23 cellular contexts compared by ENCODE assay signal in the genomic region with DNA sequence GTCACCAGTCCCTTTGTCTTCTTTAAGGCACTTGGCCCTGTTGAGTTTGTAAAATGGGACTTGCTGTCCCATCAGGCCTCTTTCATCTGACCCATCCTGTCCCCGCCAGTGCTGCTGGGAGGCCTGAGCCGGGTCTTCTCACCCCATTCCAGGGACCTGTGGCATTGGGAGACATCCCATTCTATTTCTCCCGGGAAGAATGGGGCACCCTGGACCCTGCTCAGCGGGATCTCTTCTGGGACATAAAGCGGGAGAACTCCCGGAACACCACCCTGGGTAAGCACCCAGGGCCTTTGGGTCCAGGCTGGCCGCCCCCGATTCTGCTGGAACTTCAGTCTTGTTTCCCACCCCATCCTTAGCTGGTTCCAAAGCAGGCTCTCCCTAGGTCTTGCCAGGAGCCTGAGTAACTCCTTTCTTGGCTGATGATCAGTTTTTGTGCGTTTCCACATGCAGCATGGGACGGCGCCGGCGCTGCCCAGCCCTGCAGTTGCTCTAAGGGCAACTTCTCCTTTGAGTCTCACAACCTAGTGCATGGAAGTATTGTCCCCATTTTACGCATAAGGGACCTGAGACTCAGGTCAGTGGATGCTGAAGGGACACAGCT. TPM values are rescaled to one million over a fixed set of nuclear protein-coding genes. Genes with fewer than 3 reads are reported as not detected.
"Had no signal": no experiment of that assay in that cellular context is flagged by ENCODE, and none has a peak within 500 bp of the region (broad histone marks: within the 10 kb centered on the region; RNA-seq: fewer than 3 reads in every experiment).

No MANE protein-coding gene starts in this region.

- H3K9me3 Mint-ChIP-seq: activated CD4-positive, alpha-beta memory T cell treated with anti-CD3 and anti-CD28 coated beads, Interleukin-2, amount 10 ng/mL, durations not matched to agents 7 days and 5 days; activated naive CD8-positive, alpha-beta T cell treated with anti-CD3 and anti-CD28 coated beads, Interleukin-2, amount 10 ng/mL, durations not matched to agents 7 days and 5 days; central memory CD8-positive, alpha-beta T cell; nephron progenitor cell had no signal

- H3K27ac ChIP-seq: esophagus muscularis mucosa, right lobe of liver, stomach had no signal

- H3K27ac Mint-ChIP-seq: activated CD4-positive, alpha-beta memory T cell treated with anti-CD3 and anti-CD28 coated beads, Interleukin-2, amount 10 ng/mL, durations not matched to agents 7 days and 5 days; activated CD8-positive, alpha-beta memory T cell treated with anti-CD3 and anti-CD28 coated beads, Interleukin-2, amount 10 ng/mL, durations not matched to agents 7 days and 5 days; activated naive CD8-positive, alpha-beta T cell treated with anti-CD3 and anti-CD28 coated beads, Interleukin-2, amount 10 ng/mL, durations not matched to agents 7 days and 5 days; nephron progenitor cell had no signal

- H3K4me3 Mint-ChIP-seq: activated CD4-positive, alpha-beta memory T cell treated with anti-CD3 and anti-CD28 coated beads, Interleukin-2, amount 10 ng/mL, durations not matched to agents 7 days and 5 days; activated CD8-positive, alpha-beta memory T cell treated with anti-CD3 and anti-CD28 coated beads, Interleukin-2, amount 10 ng/mL, durations not matched to agents 7 days and 5 days; activated naive CD8-positive, alpha-beta T cell treated with anti-CD3 and anti-CD28 coated beads, Interleukin-2, amount 10 ng/mL, durations not matched to agents 7 days and 5 days; central memory CD8-positive, alpha-beta T cell; nephron progenitor cell had no signal

- H3K9me3 ChIP-seq: esophagus muscularis mucosa, right lobe of liver, stomach had no signal

- H3K4me3 ChIP-seq: esophagus muscularis mucosa, right lobe of liver, stomach had no signal

- ATAC-seq: activated CD8-positive, alpha-beta memory T cell treated with anti-CD3 and anti-CD28 coated beads, Interleukin-2, amount 10 ng/mL, durations not matched to agents 7 days and 5 days; left lobe of liver; right lobe of liver had no signal

- FAIRE-seq: endometrium, small intestine had no signal

- H3K27me3 ChIP-seq: esophagus muscularis mucosa, right lobe of liver, stomach had no signal

- DNase-seq: activated CD4-positive, alpha-beta memory T cell treated with anti-CD3 and anti-CD28 coated beads, Interleukin-2, amount 10 ng/mL, durations not matched to agents 7 days and 5 days; activated CD4-positive, alpha-beta T cell treated with anti-CD3 and anti-CD28 coated beads for 48 hours; activated CD4-positive, CD25-positive, alpha-beta regulatory T cell; activated CD8-positive, alpha-beta memory T cell treated with anti-CD3 and anti-CD28 coated beads, Interleukin-2, amount 10 ng/mL, durations not matched to agents 7 days and 5 days; activated naive CD8-positive, alpha-beta T cell treated with anti-CD3 and anti-CD28 coated beads, Interleukin-2, amount 10 ng/mL, durations not matched to agents 7 days and 5 days; cortex of kidney; hippocampal formation; midbrain; nephron progenitor cell; small intestine; stimulated activated CD4-positive, alpha-beta T cell treated with anti-CD3 and anti-CD28 coated beads, Interleukin-15, amount 100 ng/mL, for 24 hours; stimulated activated CD4-positive, alpha-beta T cell treated with anti-CD3 and anti-CD28 coated beads, Interleukin-2, amount 100 ng/mL, for 48 hours; stomach; T1000 had no signal

- H3K27me3 Mint-ChIP-seq: activated CD4-positive, alpha-beta memory T cell treated with anti-CD3 and anti-CD28 coated beads, Interleukin-2, amount 10 ng/mL, durations not matched to agents 7 days and 5 days; activated CD8-positive, alpha-beta memory T cell treated with anti-CD3 and anti-CD28 coated beads, Interleukin-2, amount 10 ng/mL, durations not matched to agents 7 days and 5 days; activated naive CD8-positive, alpha-beta T cell treated with anti-CD3 and anti-CD28 coated beads, Interleukin-2, amount 10 ng/mL, durations not matched to agents 7 days and 5 days; central memory CD8-positive, alpha-beta T cell had no signal

RNA-seq across cellular contexts. Expression of a gene that starts 26.5 kb away (rescaled TPM):
- total RNA-seq: activated CD4-positive, alpha-beta memory T cell treated with anti-CD3 and anti-CD28 coated beads, Interleukin-2, amount 10 ng/mL, durations not matched to agents 7 days and 5 days; activated CD8-positive, alpha-beta memory T cell treated with anti-CD3 and anti-CD28 coated beads, Interleukin-2, amount 10 ng/mL, durations not matched to agents 7 days and 5 days; activated naive CD8-positive, alpha-beta T cell treated with anti-CD3 and anti-CD28 coated beads, Interleukin-2, amount 10 ng/mL, durations not matched to agents 7 days and 5 days had no signal

RNA-seq across cellular contexts. Expression of a gene that starts 39.8 kb away (rescaled TPM):
- total RNA-seq: esophagus muscularis mucosa, lung microvascular endothelial cell, pulmonary artery endothelial cell, right lobe of liver, stomach, ureter had no signal
- polyA plus RNA-seq: stomach had no signal

RNA-seq across cellular contexts. Expression of a gene that starts 49.1 kb away (rescaled TPM):
- total RNA-seq: activated CD4-positive, alpha-beta memory T cell treated with anti-CD3 and anti-CD28 coated beads, Interleukin-2, amount 10 ng/mL, durations not matched to agents 7 days and 5 days; activated CD8-positive, alpha-beta memory T cell treated with anti-CD3 and anti-CD28 coated beads, Interleukin-2, amount 10 ng/mL, durations not matched to agents 7 days and 5 days; activated naive CD8-positive, alpha-beta T cell treated with anti-CD3 and anti-CD28 coated beads, Interleukin-2, amount 10 ng/mL, durations not matched to agents 7 days and 5 days; esophagus muscularis mucosa; left lobe of liver; lung microvascular endothelial cell; omental fat pad; right lobe of liver; stomach; ureter had no signal
- polyA plus RNA-seq: small intestine, stomach had no signal
